Comparison of ENCODE assay signal across 18 cellular contexts in the genomic region with DNA sequence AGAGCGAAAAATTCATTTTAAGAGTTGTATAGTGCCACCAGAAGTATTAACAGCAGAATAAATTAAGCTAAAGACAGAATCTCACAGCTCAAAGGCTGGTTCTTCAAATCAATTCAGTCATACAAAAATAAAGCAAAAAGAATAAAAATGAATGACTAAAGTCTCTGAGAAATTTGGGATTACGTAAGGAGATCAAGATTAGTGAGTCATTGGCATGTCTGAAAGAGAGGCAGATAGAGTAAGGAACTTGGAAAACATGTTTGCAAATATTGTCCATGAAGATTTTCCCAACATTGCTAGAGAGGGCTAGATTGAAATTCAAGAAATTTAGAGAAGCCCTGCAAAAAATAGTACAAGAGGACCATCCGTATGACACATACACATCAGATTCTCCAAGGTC.
DNase-seq lines count a peak whose midpoint lies in the region; TF ChIP-seq lines count a peak whose summit lies in the region.
"Had no signal": no experiment of that assay in that cellular context is flagged by ENCODE, and none has a peak within 500 bp of the region (broad histone marks: within the 10 kb centered on the region; RNA-seq: fewer than 3 reads in every experiment).

No MANE protein-coding gene starts in this region.

- peak; percentile 38 for DNase-seq in HS-5 (ENCODE audit: low read depth)
- DNase-seq in NCI-H226 = peak; percentile 4
- DNase-seq in cardiac fibroblast (ENCODE audit: low read depth in 2 of 2) = peak; percentile 28 to 59
- peak; percentile 38 for DNase-seq in non-pigmented ciliary epithelial cell (ENCODE audit: low read depth)
- DNase-seq in activated effector memory CD4-positive, alpha-beta T cell treated with anti-CD3 and anti-CD28 coated beads, Interleukin-2, amount 50 U/mL, for 16 hours = no peak
- DNase-seq in activated CD4-positive, CD25-positive, alpha-beta regulatory T cell (lab: John Stamatoyannopoulos, UW) = no peak
- no peak for DNase-seq in stimulated activated CD8-positive, alpha-beta memory T cell treated with anti-CD3 and anti-CD28 coated beads, Interleukin-4, amount 100 ng/mL, for 48 hours
- DNase-seq: ACHN; AML-193; COR-L47; GF-D8; KBM-7; NCI-H1105 treated with DMSO at 0.1 percent for 48 hours; NCI-H1694 treated with DMSO at 0.1 percent for 48 hours; NCI-H446; NK-92 treated with Interleukin-12 subunit alpha and Interleukin-12 subunit beta, amount 100 ng/mL, for 24 hours; SJCRH30 had no signal

- H3K4me3 ChIP-seq in cardiac fibroblast (replicated peaks in 1 of 2; ENCODE audit: low read depth in 2 of 2, low read length in 2 of 2) = no peak overlapping the region
- H3K4me3 ChIP-seq: GM23338, SJCRH30 had no signal

- TF ChIP-seq CTCF in cardiac fibroblast (IDR thresholded peaks at IDR 0.05; ENCODE audit: low read depth, low read length) = no peak

Comparison
In these comparisons a context has a peak if more than half of its experiments do, and no peak if none do; other contexts are left out.
1. DNase-seq: peak in HS-5 (single experiment), NCI-H226 (single experiment), cardiac fibroblast (2 of 2) and non-pigmented ciliary epithelial cell (single experiment); none in activated effector memory CD4-positive, alpha-beta T cell treated with anti-CD3 and anti-CD28 coated beads, Interleukin-2, amount 50 U/mL, for 16 hours (single experiment), activated CD4-positive, CD25-positive, alpha-beta regulatory T cell (0 of 4) and stimulated activated CD8-positive, alpha-beta memory T cell treated with anti-CD3 and anti-CD28 coated beads, Interleukin-4, amount 100 ng/mL, for 48 hours (single experiment).